In genomic region chr21:25790122-25790951, GRCh38 we compare ENCODE assay signal across 8 cellular contexts. TPM values are rescaled to one million over a fixed set of nuclear protein-coding genes. Genes with fewer than 3 reads are reported as not detected.
DNase-seq lines count a peak whose midpoint lies in the region; ATAC-seq, FAIRE-seq and TF ChIP-seq lines count a peak whose summit lies in the region.

No MANE protein-coding gene starts in this region.

- CTCF ChIA-PET in CD8-positive, alpha-beta T cell (lab: Charles Lee) = interaction anchor here (1.8 kb wide), 1 partner anchor 11 kb away, joined by 10 read pairs; no protein-coding TSS in a partner anchor
- CTCF ChIA-PET in OCI-LY7 (lab: Charles Lee; ENCODE audit: unreplicated experiment) (no interaction called here), MCF 10A (lab: Yijun Ruan, JAX) (interaction anchor here (0.7 to 2.3 kb wide), 12 partner anchors 10 to 928 kb away, joined by 3 to 17 read pairs (median 6); no protein-coding TSS in a partner anchor)

- ATAC-seq in CD8-positive, alpha-beta T cell = no peak
- peak; percentile 68 for ATAC-seq in GM18870 (IDR thresholded peaks at IDR 0.05; ENCODE audit: unreplicated experiment)
- peak; percentile 67 for ATAC-seq in HG03520 (IDR thresholded peaks at IDR 0.05; ENCODE audit: unreplicated experiment)
- ATAC-seq in stimulated activated memory B cell treated with anti-CD40 and anti-IgM and Interleukin-4, amounts not matched to agents 10 μg/mL and 1 μg/mL and 100 μg/mL, for 72 hours = peak; percentile 64
- ATAC-seq in HG03457 (IDR thresholded peaks at IDR 0.05; ENCODE audit: unreplicated experiment) = no peak

- H3K4me1 ChIP-seq in CD8-positive, alpha-beta T cell (ENCODE audit: insufficient read depth, low read length) = no peaks in the 10 kb centered on the region
- H3K4me1 ChIP-seq in OCI-LY7 (ENCODE audit: insufficient read depth, low read length, poor library complexity, severe bottlenecking) = peaks cover 9% of the 10 kb centered on the region
- H3K4me1 ChIP-seq in kidney (ENCODE audit: control insufficient read depth in 1 of 2, insufficient read depth in 1 of 2, low read depth in 1 of 2, low read length in 2 of 2) = peaks cover 0 to 5% of the 10 kb centered on the region in 2 donors

- H4K20me1 ChIP-seq in OCI-LY7 (ENCODE audit: insufficient read depth, low read length) = no peaks in the 10 kb centered on the region

- H3K36me3 ChIP-seq in CD8-positive, alpha-beta T cell (ENCODE audit: insufficient read depth, low read length) = no peaks in the 10 kb centered on the region
- H3K36me3 ChIP-seq in OCI-LY7 (ENCODE audit: insufficient read depth, low read length) (no peaks in the 10 kb centered on the region), kidney (ENCODE audit: control insufficient read depth in 1 of 2, insufficient read depth in 2 of 2, low read length in 2 of 2) (no peaks in the 10 kb centered on the region)

- BruUV-seq in OCI-LY7 (replicated peaks; lab: Mats Ljungman, UMichigan) (no TSS peak), MCF 10A (replicated peaks; lab: Mats Ljungman, UMichigan) (no TSS peak)

- peak overlapping the region; percentile 97 for H2AFZ ChIP-seq in OCI-LY7 (ENCODE audit: low read length)

- H3K36me3 Mint-ChIP-seq in CD8-positive, alpha-beta T cell = no peaks in the 10 kb centered on the region
- no peaks in the 10 kb centered on the region for H3K36me3 Mint-ChIP-seq in MCF 10A (ENCODE audit: insufficient read depth, unreplicated experiment)
- H3K36me3 Mint-ChIP-seq in stimulated activated memory B cell treated with anti-CD40 and anti-IgM and Interleukin-4, amounts not matched to agents 10 μg/mL and 1 μg/mL and 100 μg/mL, for 72 hours = no peaks in the 10 kb centered on the region

- no peaks in the 10 kb centered on the region; the same call in 1 of the 2 replicates for H3K9me2 ChIP-seq in OCI-LY7 (ENCODE audit: insufficient read depth, low read length)

- H3K4me2 ChIP-seq in OCI-LY7 (ENCODE audit: low read length) = peak overlapping the region; percentile 22; the same call in 1 of the 2 replicates

- DNase-seq in CD8-positive, alpha-beta T cell = no peak
- DNase-seq in OCI-LY7 (ENCODE audit: low spot score) = peak; percentile 28
- DNase-seq in MCF 10A (ENCODE audit: unreplicated experiment) = peak; percentile 49
- no peak for DNase-seq in kidney

- H3K9me3 Mint-ChIP-seq in CD8-positive, alpha-beta T cell = no peaks in the 10 kb centered on the region
- no peaks in the 10 kb centered on the region for H3K9me3 Mint-ChIP-seq in MCF 10A (ENCODE audit: unreplicated experiment)
- no peaks in the 10 kb centered on the region for H3K9me3 Mint-ChIP-seq in stimulated activated memory B cell treated with anti-CD40 and anti-IgM and Interleukin-4, amounts not matched to agents 10 μg/mL and 1 μg/mL and 100 μg/mL, for 72 hours

- FAIRE-seq in kidney (lab: Jason Lieb, UNC) = peak; percentile 78

- TF ChIP-seq CTCF in CD8-positive, alpha-beta T cell (IDR thresholded peaks at IDR 0.05) = peak; percentile 39
- peak; percentile 67 for TF ChIP-seq CTCF in OCI-LY7 (conservative IDR thresholded peaks at IDR 0.05; ENCODE audit: low read length)
- TF ChIP-seq CTCF in MCF 10A (IDR thresholded peaks at IDR 0.05; ENCODE audit: unreplicated experiment) = peak; percentile 44
- peak; percentile 36 for TF ChIP-seq CTCF in kidney (IDR thresholded peaks at IDR 0.05; ENCODE audit: borderline replicate concordance, extremely low read depth, insufficient read depth)

- no peaks in the 10 kb centered on the region for H3K79me2 ChIP-seq in OCI-LY7 (ENCODE audit: insufficient read depth, low read depth, low read length)

- no peak overlapping the region for H3K9ac ChIP-seq in kidney (ENCODE audit: low read length in 2 of 2)

- intact Hi-C loops in CD8-positive, alpha-beta T cell (cut with DNase I, micrococcal nuclease) = no loop called here
- intact Hi-C loops in OCI-LY7 (cut with micrococcal nuclease; ENCODE audit: unreplicated experiment) (no loop called here), MCF 10A (cut with micrococcal nuclease) (loop anchor here (2.0 to 10.0 kb wide), 3 partner anchors 72 to 927 kb away; partner anchors contain the start of gene APP), kidney (cut with DNase I) (no loop called here)

- POLR2A ChIA-PET in CD8-positive, alpha-beta T cell (lab: Charles Lee) = interaction anchor here (0.6 kb wide), 1 partner anchor 50 kb away, joined by 3 read pairs; no protein-coding TSS in a partner anchor
- POLR2A ChIA-PET in OCI-LY7 (lab: Charles Lee) (no interaction called here), MCF 10A (lab: Yijun Ruan, JAX) (interaction anchor here (0.5 to 1.6 kb wide), 3 partner anchors 56 to 501 kb away, joined by 3 to 7 read pairs (median 3); partner anchors contain the start of genes ATP5PF and GABPA)

- H3K9me3 ChIP-seq in CD8-positive, alpha-beta T cell (ENCODE audit: low read length) = no peaks in the 10 kb centered on the region
- H3K9me3 ChIP-seq in OCI-LY7 (ENCODE audit: low read length) = no peaks in the 10 kb centered on the region
- H3K9me3 ChIP-seq in kidney (ENCODE audit: control insufficient read depth in 1 of 2, low read length in 2 of 2) = no peaks in the 10 kb centered on the region

- peaks cover 10% of the 10 kb centered on the region for H3K4me1 Mint-ChIP-seq in CD8-positive, alpha-beta T cell (ENCODE audit: low read depth)
- H3K4me1 Mint-ChIP-seq in MCF 10A (ENCODE audit: insufficient read depth, unreplicated experiment) = peaks cover 6% of the 10 kb centered on the region
- no peaks in the 10 kb centered on the region for H3K4me1 Mint-ChIP-seq in stimulated activated memory B cell treated with anti-CD40 and anti-IgM and Interleukin-4, amounts not matched to agents 10 μg/mL and 1 μg/mL and 100 μg/mL, for 72 hours

- H3K27ac Mint-ChIP-seq in CD8-positive, alpha-beta T cell = no peak overlapping the region
- H3K27ac Mint-ChIP-seq in MCF 10A (ENCODE audit: low read depth, unreplicated experiment) = no peak overlapping the region
- H3K27ac Mint-ChIP-seq in stimulated activated memory B cell treated with anti-CD40 and anti-IgM and Interleukin-4, amounts not matched to agents 10 μg/mL and 1 μg/mL and 100 μg/mL, for 72 hours = peak overlapping the region; percentile 9

- peak overlapping the region; percentile 29 for H3K4me3 ChIP-seq in CD8-positive, alpha-beta T cell (ENCODE audit: low read depth, low read length)
- H3K4me3 ChIP-seq in OCI-LY7 (ENCODE audit: low read depth, low read length, poor library complexity, severe bottlenecking) (no peak overlapping the region), kidney (ENCODE audit: low read length in 2 of 2) (peak overlapping the region; percentile 71 to 82)

- no peaks in the 10 kb centered on the region for H3K27me3 ChIP-seq in CD8-positive, alpha-beta T cell (ENCODE audit: insufficient read depth, low read length)

- no peak overlapping the region for H3K27ac ChIP-seq in CD8-positive, alpha-beta T cell (ENCODE audit: low read depth, low read length)
- no peak overlapping the region for H3K27ac ChIP-seq in OCI-LY7 (ENCODE audit: low read depth, low read length, poor library complexity, severe bottlenecking)
- H3K27ac ChIP-seq in kidney (ENCODE audit: low read depth in 2 of 2, low read length in 2 of 2) = peak overlapping the region in 1 of 2 donors; percentile 20

- peaks cover 18% of the 10 kb centered on the region for H3K27me3 Mint-ChIP-seq in CD8-positive, alpha-beta T cell (ENCODE audit: low read depth)
- H3K27me3 Mint-ChIP-seq in MCF 10A (ENCODE audit: insufficient read depth, unreplicated experiment) = peaks cover 23% of the 10 kb centered on the region
- peaks cover 41% of the 10 kb centered on the region for H3K27me3 Mint-ChIP-seq in stimulated activated memory B cell treated with anti-CD40 and anti-IgM and Interleukin-4, amounts not matched to agents 10 μg/mL and 1 μg/mL and 100 μg/mL, for 72 hours

- H3K4me3 Mint-ChIP-seq in CD8-positive, alpha-beta T cell = peak overlapping the region; percentile 78
- peak overlapping the region; percentile 64 for H3K4me3 Mint-ChIP-seq in MCF 10A (ENCODE audit: unreplicated experiment)
- H3K4me3 Mint-ChIP-seq in stimulated activated memory B cell treated with anti-CD40 and anti-IgM and Interleukin-4, amounts not matched to agents 10 μg/mL and 1 μg/mL and 100 μg/mL, for 72 hours = peak overlapping the region; percentile 60

RNA-seq across cellular contexts. Expression of gene GABPA, which starts 55.6 kb away (rescaled TPM):
- total RNA-seq in CD8-positive, alpha-beta T cell = 10 to 100 TPM; 21.3 to 25.1 TPM
- 21.9 and 22.2 TPM in 2 replicates for total RNA-seq in OCI-LY7 (2014; rRNA removed; shearing (Covaris generic))
- total RNA-seq in OCI-LY7 (2022) (33.2 and 33.6 TPM in 2 replicates), MCF 10A (2022) (16.2 and 16.3 TPM in 2 replicates), kidney (22.5 TPM)
- polyA plus RNA-seq in kidney (ENCODE audit: insufficient read depth, low read depth, low replicate concordance) = 6.1 TPM

RNA-seq across cellular contexts. Expression of gene ATP5PF, which starts 55.6 kb away (rescaled TPM):
- 10 to 100 TPM; 26.8 to 28.1 TPM for total RNA-seq in CD8-positive, alpha-beta T cell
- 70.6 and 83.8 TPM in 2 replicates for total RNA-seq in OCI-LY7 (2014; rRNA removed; shearing (Covaris generic))
- total RNA-seq in OCI-LY7 (2022) = 145 and 164 TPM in 2 replicates
- 136 and 143 TPM in 2 replicates for total RNA-seq in MCF 10A (2022)
- 117 TPM for total RNA-seq in kidney
- 998 TPM for polyA plus RNA-seq in kidney (ENCODE audit: insufficient read depth, low read depth, low replicate concordance)

Comparison
In these comparisons a context has a peak if more than half of its experiments do, and no peak if none do; other contexts are left out.
1. ATAC-seq: peak in GM18870 (single experiment), HG03520 (single experiment) and stimulated activated memory B cell treated with anti-CD40 and anti-IgM and Interleukin-4, amounts not matched to agents 10 μg/mL and 1 μg/mL and 100 μg/mL, for 72 hours (single experiment); none in CD8-positive, alpha-beta T cell (single experiment) and HG03457 (single experiment).
2. DNase-seq: peak in OCI-LY7 (single experiment) and MCF 10A (single experiment); none in CD8-positive, alpha-beta T cell (0 of 7) and kidney (single experiment).
3. Peak in every context shown above with its lines, with median percentiles within 50 percentile points of each other: H3K4me3 Mint-ChIP-seq and CTCF ChIP-seq.